Comparison of ENCODE assay signal across 9 cellular contexts in the genomic region with DNA sequence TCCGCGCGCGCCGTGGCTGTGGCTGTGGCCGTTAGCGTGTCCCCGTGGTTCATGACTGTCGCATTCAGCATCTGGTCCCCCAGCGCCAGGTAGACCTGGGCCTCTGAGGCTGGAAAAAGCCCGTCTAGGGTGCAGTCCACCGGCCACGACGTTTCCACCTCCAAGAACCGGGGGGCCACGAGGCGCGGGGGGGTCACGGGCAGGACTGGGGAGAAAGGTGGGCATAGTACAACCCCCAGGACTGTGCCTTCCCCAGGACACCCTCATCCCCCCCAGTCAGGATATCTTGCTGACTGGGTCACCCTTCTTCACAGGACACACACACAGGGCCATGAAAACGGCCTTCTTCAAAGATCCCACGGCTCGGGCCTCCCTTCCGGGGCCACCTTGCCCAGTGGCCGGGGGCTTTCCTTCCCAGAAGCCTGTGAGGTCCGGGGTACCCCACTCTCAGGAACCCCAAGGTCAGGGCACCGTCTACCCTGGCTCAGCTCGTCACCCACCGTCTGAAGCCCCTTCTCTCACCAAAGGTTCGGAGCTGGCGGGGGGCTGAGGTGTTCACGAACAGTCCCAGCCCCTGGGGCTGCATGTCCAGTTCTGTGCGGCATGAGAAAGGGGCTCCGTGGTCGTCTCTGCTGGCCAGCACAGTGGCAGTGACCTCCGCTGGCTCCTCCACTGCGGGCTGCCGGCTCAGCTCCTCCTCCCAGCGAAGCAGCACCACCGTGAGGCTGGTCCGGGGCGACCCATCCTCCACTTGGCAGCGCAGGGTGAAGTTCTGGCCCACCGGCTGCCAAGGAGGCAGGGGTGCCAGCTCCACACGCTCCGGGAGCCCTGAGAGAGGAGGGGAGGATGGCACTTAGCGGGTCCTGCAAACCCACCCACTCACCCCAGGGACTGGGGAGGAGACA. TPM values are rescaled to one million over a fixed set of nuclear protein-coding genes. Genes with fewer than 3 reads are reported as not detected.
DNase-seq lines count a peak whose midpoint lies in the region; ATAC-seq lines count a peak whose summit lies in the region.
"Had no signal": no experiment of that assay in that cellular context is flagged by ENCODE, and none has a peak within 500 bp of the region (broad histone marks: within the 10 kb centered on the region; RNA-seq: fewer than 3 reads in every experiment).

No MANE protein-coding gene starts in this region.

- CTCF ChIA-PET in activated naive CD4-positive, alpha-beta T cell treated with anti-CD3 and anti-CD28 coated beads, Interleukin-2, amount 10 ng/mL, durations not matched to agents 7 days and 5 days (lab: Charles Lee): no interaction called here

- DNase-seq in activated naive CD4-positive, alpha-beta T cell treated with anti-CD3 and anti-CD28 coated beads, Interleukin-2, amount 10 ng/mL, durations not matched to agents 7 days and 5 days: no peak
- DNase-seq in SJCRH30 (no peak), NCI-H2081 treated with DMSO at 0.1 percent for 48 hours (lab: John Stamatoyannopoulos, UW) (no peak), immature natural killer cell (no peak)

- H3K36me3 ChIP-seq in ectodermal cell (ENCODE audit: control insufficient read depth, insufficient read depth, low read length) (no peaks in the 10 kb centered on the region), mucosa of rectum (ENCODE audit: control insufficient read depth in 2 of 2, insufficient read depth in 2 of 2, low read length in 2 of 2) (peaks cover 0 to under 1% of the 10 kb centered on the region in 2 donors), SJCRH30 (no peaks in the 10 kb centered on the region)

- H3K27me3 ChIP-seq in ectodermal cell (ENCODE audit: control insufficient read depth, insufficient read depth, low read length, poor library complexity, severe bottlenecking) (peaks cover 19% of the 10 kb centered on the region), mucosa of rectum (ENCODE audit: control insufficient read depth in 2 of 2, insufficient read depth in 2 of 2, low read length in 2 of 2) (no peaks in the 10 kb centered on the region), SJCRH30 (no peaks in the 10 kb centered on the region)
- H3K27me3 ChIP-seq: BLaER1 treated with 17β-estradiol and CSF1 and Interleukin-3, amounts not matched to agents 10 nM and 100 nM had no signal

- H3K4me1 Mint-ChIP-seq in activated naive CD4-positive, alpha-beta T cell treated with anti-CD3 and anti-CD28 coated beads, Interleukin-2, amount 50 U/mL, for 24 hours: peaks cover 35% of the 10 kb centered on the region
- peaks cover 65% of the 10 kb centered on the region for H3K4me1 Mint-ChIP-seq in activated naive CD4-positive, alpha-beta T cell treated with anti-CD3 and anti-CD28 coated beads, Interleukin-2, amount 10 ng/mL, durations not matched to agents 7 days and 5 days
- peaks cover 49 to 50% of the 10 kb centered on the region in 2 donors for H3K4me1 Mint-ChIP-seq in immature natural killer cell

- WGBS in ectodermal cell, 2 experiments: 48 to 51% methylated on average over 46 of the region's 46 CpGs

- H3K27me3 Mint-ChIP-seq in activated naive CD4-positive, alpha-beta T cell treated with anti-CD3 and anti-CD28 coated beads, Interleukin-2, amount 50 U/mL, for 24 hours: no peaks in the 10 kb centered on the region
- no peaks in the 10 kb centered on the region for H3K27me3 Mint-ChIP-seq in activated naive CD4-positive, alpha-beta T cell treated with anti-CD3 and anti-CD28 coated beads, Interleukin-2, amount 10 ng/mL, durations not matched to agents 7 days and 5 days
- peaks cover 4 to 14% (median 6%) of the 10 kb centered on the region in 3 donors for H3K27me3 Mint-ChIP-seq in immature natural killer cell (ENCODE audit: low read depth in 3 of 3)

- H3K27ac ChIP-seq in ectodermal cell (ENCODE audit: insufficient read depth, low read depth, low read length, poor library complexity, severe bottlenecking) (no peak overlapping the region), mucosa of rectum (ENCODE audit: low read depth in 2 of 2, low read length in 2 of 2) (no peak overlapping the region), SJCRH30 (no peak overlapping the region)

- no peak for ATAC-seq in HG02623 (IDR thresholded peaks at IDR 0.05; ENCODE audit: unreplicated experiment)

- peak overlapping the region in 1 of 2 donors; percentile 72 for H3K9ac ChIP-seq in mucosa of rectum (ENCODE audit: low read depth in 1 of 2, low read length in 2 of 2)

- peaks cover 17% of the 10 kb centered on the region for H3K4me1 ChIP-seq in ectodermal cell (ENCODE audit: control insufficient read depth, insufficient read depth, low read length)
- peaks cover 23 to 25% of the 10 kb centered on the region in 2 donors for H3K4me1 ChIP-seq in mucosa of rectum (ENCODE audit: control insufficient read depth in 2 of 2, insufficient read depth in 2 of 2, low read length in 2 of 2)
- no peaks in the 10 kb centered on the region for H3K4me1 ChIP-seq in SJCRH30

- H3K27ac Mint-ChIP-seq in activated naive CD4-positive, alpha-beta T cell treated with anti-CD3 and anti-CD28 coated beads, Interleukin-2, amount 50 U/mL, for 24 hours: peak overlapping the region; percentile 41
- H3K27ac Mint-ChIP-seq in activated naive CD4-positive, alpha-beta T cell treated with anti-CD3 and anti-CD28 coated beads, Interleukin-2, amount 10 ng/mL, durations not matched to agents 7 days and 5 days: no peak overlapping the region
- H3K27ac Mint-ChIP-seq in immature natural killer cell: no peak overlapping the region

- H3K36me3 Mint-ChIP-seq in activated naive CD4-positive, alpha-beta T cell treated with anti-CD3 and anti-CD28 coated beads, Interleukin-2, amount 50 U/mL, for 24 hours: peaks cover 5% of the 10 kb centered on the region
- H3K36me3 Mint-ChIP-seq in activated naive CD4-positive, alpha-beta T cell treated with anti-CD3 and anti-CD28 coated beads, Interleukin-2, amount 10 ng/mL, durations not matched to agents 7 days and 5 days: peaks cover 44% of the 10 kb centered on the region
- H3K36me3 Mint-ChIP-seq in immature natural killer cell: peaks cover 0 to 4% (median 0%) of the 10 kb centered on the region in 3 donors

- H3K4me3 Mint-ChIP-seq in activated naive CD4-positive, alpha-beta T cell treated with anti-CD3 and anti-CD28 coated beads, Interleukin-2, amount 50 U/mL, for 24 hours: no peak overlapping the region
- no peak overlapping the region for H3K4me3 Mint-ChIP-seq in activated naive CD4-positive, alpha-beta T cell treated with anti-CD3 and anti-CD28 coated beads, Interleukin-2, amount 10 ng/mL, durations not matched to agents 7 days and 5 days
- H3K4me3 Mint-ChIP-seq in immature natural killer cell: peak overlapping the region in 1 of 5 donors; percentile 29

- H3K4me3 ChIP-seq in ectodermal cell (ENCODE audit: insufficient read depth, low read depth, low read length) (peak overlapping the region; percentile 63), mucosa of rectum (ENCODE audit: low read length in 2 of 2) (peak overlapping the region; percentile 87 to 95), SJCRH30 (no peak overlapping the region; the same call in 1 of the 2 replicates)
- H3K4me3 ChIP-seq: BLaER1 treated with 17β-estradiol and CSF1 and Interleukin-3, amounts not matched to agents 10 nM and 100 nM had no signal

- no peaks in the 10 kb centered on the region for H3K9me3 ChIP-seq in ectodermal cell (ENCODE audit: control insufficient read depth, low read length)
- H3K9me3 ChIP-seq in mucosa of rectum (ENCODE audit: control insufficient read depth in 2 of 2, low read length in 2 of 2): no peaks in the 10 kb centered on the region
- no peaks in the 10 kb centered on the region for H3K9me3 ChIP-seq in SJCRH30 (replicated peaks)
- H3K9me3 ChIP-seq: BLaER1 treated with 17β-estradiol and CSF1 and Interleukin-3, amounts not matched to agents 10 nM and 100 nM had no signal

- H3K9me3 Mint-ChIP-seq in activated naive CD4-positive, alpha-beta T cell treated with anti-CD3 and anti-CD28 coated beads, Interleukin-2, amount 50 U/mL, for 24 hours: no peaks in the 10 kb centered on the region
- no peaks in the 10 kb centered on the region for H3K9me3 Mint-ChIP-seq in activated naive CD4-positive, alpha-beta T cell treated with anti-CD3 and anti-CD28 coated beads, Interleukin-2, amount 10 ng/mL, durations not matched to agents 7 days and 5 days
- no peaks in the 10 kb centered on the region for H3K9me3 Mint-ChIP-seq in immature natural killer cell

RNA-seq across cellular contexts. Expression of a gene that starts 2.1 kb away (rescaled TPM):
- polyA plus RNA-seq in ectodermal cell (2013, experiment 1 of 4): 49.9 TPM
- 55.8 TPM for polyA plus RNA-seq in ectodermal cell (2013, experiment 2 of 4)
- 38.3 TPM for polyA plus RNA-seq in ectodermal cell (2013, experiment 3 of 4)
- polyA plus RNA-seq in ectodermal cell (2013, experiment 4 of 4): 37.4 TPM
- total RNA-seq in SJCRH30 (2014; rRNA removed; shearing (Covaris generic)): 20.1 and 21.3 TPM in 2 replicates
- 10 to 100 TPM in 1 of 3 donors, 1 to 10 TPM in 2; 8.7 to 31.5 (median 9.7) TPM for polyA plus RNA-seq in immature natural killer cell

RNA-seq across cellular contexts. Expression of a gene that starts 4.0 kb away (rescaled TPM):
- 2.2 TPM for polyA plus RNA-seq in ectodermal cell (2013, experiment 1 of 4)
- 3.4 TPM for polyA plus RNA-seq in ectodermal cell (2013, experiment 2 of 4)
- 2.0 TPM for polyA plus RNA-seq in ectodermal cell (2013, experiment 3 of 4)
- polyA plus RNA-seq in ectodermal cell (2013, experiment 4 of 4): 2.9 TPM
- 2.1 and 2.8 TPM in 2 replicates for total RNA-seq in SJCRH30 (2014; rRNA removed; shearing (Covaris generic))
- polyA plus RNA-seq in immature natural killer cell: 100 to 1,000 TPM; 263 to 292 (median 280) TPM

RNA-seq across cellular contexts. Expression of a gene that starts 19.6 kb away (rescaled TPM):
- polyA plus RNA-seq in ectodermal cell (2013, experiment 1 of 4): 23.5 TPM
- polyA plus RNA-seq in ectodermal cell (2013, experiment 2 of 4): 22.4 TPM
- 20.5 TPM for polyA plus RNA-seq in ectodermal cell (2013, experiment 3 of 4)
- 25.6 TPM for polyA plus RNA-seq in ectodermal cell (2013, experiment 4 of 4)
- 11.5 and 17.5 TPM in 2 replicates for total RNA-seq in SJCRH30 (2014; rRNA removed; shearing (Covaris generic))
- polyA plus RNA-seq in immature natural killer cell: 10 to 100 TPM; 12.5 to 17.8 (median 16.6) TPM

RNA-seq across cellular contexts. Expression of a gene that starts 25.8 kb away (rescaled TPM):
- 7.7 TPM for polyA plus RNA-seq in ectodermal cell (2013, experiment 1 of 4)
- polyA plus RNA-seq in ectodermal cell (2013, experiment 2 of 4): 7.6 TPM
- 6.1 TPM for polyA plus RNA-seq in ectodermal cell (2013, experiment 3 of 4)
- 6.4 TPM for polyA plus RNA-seq in ectodermal cell (2013, experiment 4 of 4)
- total RNA-seq in SJCRH30 (2014; rRNA removed; shearing (Covaris generic)): 0.89 and 2.1 TPM in 2 replicates
- 1 to 10 TPM in 1 of 3 donors, under 1 TPM in 1, not detected in 1; 0.48 to 1.9 TPM for polyA plus RNA-seq in immature natural killer cell

RNA-seq across cellular contexts. Expression of a gene that starts 45.0 kb away (rescaled TPM):
- polyA plus RNA-seq in ectodermal cell (2013, experiment 1 of 4): 61.9 TPM
- 58.3 TPM for polyA plus RNA-seq in ectodermal cell (2013, experiment 2 of 4)
- polyA plus RNA-seq in ectodermal cell (2013, experiment 3 of 4): 45.3 TPM
- 55.3 TPM for polyA plus RNA-seq in ectodermal cell (2013, experiment 4 of 4)
- 45.8 and 56.1 TPM in 2 replicates for total RNA-seq in SJCRH30 (2014; rRNA removed; shearing (Covaris generic))
- 100 to 1,000 TPM in 1 of 3 donors, 10 to 100 TPM in 2; 33.6 to 105 (median 40.6) TPM for polyA plus RNA-seq in immature natural killer cell
